ENCODE assay signal across 8 cellular contexts in the genomic region with DNA sequence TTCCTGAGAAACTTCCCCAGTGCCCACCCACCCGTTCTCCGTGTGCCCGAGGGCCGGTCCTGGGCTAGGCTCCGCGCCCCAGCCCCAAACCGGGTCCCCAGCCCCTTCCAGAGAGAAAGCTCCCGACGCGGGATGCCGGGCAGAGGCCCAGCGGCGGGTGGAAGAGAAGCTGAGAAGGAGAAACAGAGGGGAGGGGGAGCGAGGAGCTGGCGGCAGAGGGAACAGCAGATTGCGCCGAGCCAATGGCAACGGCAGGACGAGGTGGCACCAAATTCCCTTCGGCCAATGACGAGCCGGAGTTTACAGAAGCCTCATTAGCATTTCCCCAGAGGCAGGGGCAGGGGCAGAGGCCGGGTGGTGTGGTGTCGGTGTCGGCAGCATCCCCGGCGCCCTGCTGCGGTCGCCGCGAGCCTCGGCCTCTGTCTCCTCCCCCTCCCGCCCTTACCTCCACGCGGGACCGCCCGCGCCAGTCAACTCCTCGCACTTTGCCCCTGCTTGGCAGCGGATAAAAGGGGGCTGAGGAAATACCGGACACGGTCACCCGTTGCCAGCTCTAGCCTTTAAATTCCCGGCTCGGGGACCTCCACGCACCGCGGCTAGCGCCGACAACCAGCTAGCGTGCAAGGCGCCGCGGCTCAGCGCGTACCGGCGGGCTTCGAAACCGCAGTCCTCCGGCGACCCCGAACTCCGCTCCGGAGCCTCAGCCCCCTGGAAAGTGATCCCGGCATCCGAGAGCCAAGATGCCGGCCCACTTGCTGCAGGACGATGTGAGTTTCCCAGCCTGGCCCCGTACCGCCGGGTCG. TPM values are rescaled to one million over a fixed set of nuclear protein-coding genes. Genes with fewer than 3 reads are reported as not detected.
DNase-seq lines count a peak whose midpoint lies in the region; ATAC-seq, FAIRE-seq and TF ChIP-seq lines count a peak whose summit lies in the region.

A gene (plus strand): TSS at position 469 of the 803 bp plus-strand sequence. CDS start 272 bp downstream, at position 741.

- peaks cover 4% of the 10 kb centered on the region for H3K27me3 Mint-ChIP-seq in activated T-helper 17 cell treated with anti-CD3 and anti-CD28 coated beads, Interleukin-2, amount 50 U/mL, for 72 hours
- H3K27me3 Mint-ChIP-seq in natural killer cell (ENCODE audit: low read depth in 2 of 2): no peaks in the 10 kb centered on the region

- peaks cover 37% of the 10 kb centered on the region for H3K4me1 Mint-ChIP-seq in activated T-helper 17 cell treated with anti-CD3 and anti-CD28 coated beads, Interleukin-2, amount 50 U/mL, for 72 hours
- peaks cover 25 to 45% of the 10 kb centered on the region in 2 donors for H3K4me1 Mint-ChIP-seq in natural killer cell

- H3K9me3 Mint-ChIP-seq in activated T-helper 17 cell treated with anti-CD3 and anti-CD28 coated beads, Interleukin-2, amount 50 U/mL, for 72 hours: no peaks in the 10 kb centered on the region
- H3K9me3 Mint-ChIP-seq in natural killer cell: no peaks in the 10 kb centered on the region

- peak; percentile 94 for DNase-seq in EH (ENCODE audit: low read depth)
- peak; percentile 86 for DNase-seq in H54 (ENCODE audit: insufficient read length, low spot score)
- DNase-seq in LoVo (ENCODE audit: low spot score): peak; percentile 74
- peak; percentile 97 for DNase-seq in RWPE1 (ENCODE audit: low spot score)
- DNase-seq in fibroblast of peridontal ligament (ENCODE audit: extremely low read depth): peak; percentile 89
- peak; percentile 76 for DNase-seq in natural killer cell
- DNase-seq in stimulated activated naive CD4-positive, alpha-beta T cell (lab: John Stamatoyannopoulos, UW): peak; percentile 43 to 72 (median 51)

- peaks cover 70% of the 10 kb centered on the region for H3K36me3 Mint-ChIP-seq in activated T-helper 17 cell treated with anti-CD3 and anti-CD28 coated beads, Interleukin-2, amount 50 U/mL, for 72 hours (ENCODE audit: low read depth)
- no peaks in the 10 kb centered on the region for H3K36me3 Mint-ChIP-seq in natural killer cell

- peak within 1 kb of the TSS; percentile 95 for H3K27ac Mint-ChIP-seq in activated T-helper 17 cell treated with anti-CD3 and anti-CD28 coated beads, Interleukin-2, amount 50 U/mL, for 72 hours
- H3K27ac Mint-ChIP-seq in natural killer cell: peak within 1 kb of the TSS; percentile 48 to 68

- peak; percentile 92 for ATAC-seq in activated T-helper 17 cell treated with anti-CD3 and anti-CD28 coated beads, Interleukin-2, amount 50 U/mL, for 72 hours (replicated peaks)
- peak; percentile 90 to 91 (median 90) for ATAC-seq in natural killer cell

- CTCF ChIA-PET in RWPE1 (lab: Yijun Ruan, JAX): interaction anchor here (0.6 to 4.9 kb wide), 3 partner anchors 27 to 87 kb away, joined by 3 to 24 read pairs (median 3); no protein-coding TSS in a partner anchor

- H3K27ac ChIP-seq in RWPE1: peak within 1 kb of the TSS; percentile 92

- peak; percentile 33 for FAIRE-seq in H54 (lab: Jason Lieb, UNC)

- no peak for TF ChIP-seq CTCF in RWPE1 (conservative IDR thresholded peaks at IDR 0.05; ENCODE audit: low read depth)
- no peak for TF ChIP-seq CTCF in natural killer cell (IDR thresholded peaks at IDR 0.05)

- H3K4me3 Mint-ChIP-seq in activated T-helper 17 cell treated with anti-CD3 and anti-CD28 coated beads, Interleukin-2, amount 50 U/mL, for 72 hours: peak within 1 kb of the TSS; percentile 99
- H3K4me3 Mint-ChIP-seq in natural killer cell: peak within 1 kb of the TSS; percentile 82

- intact Hi-C loops in natural killer cell (cut with micrococcal nuclease): loop anchor here (1.0 kb wide), 1 partner anchor 24 kb away; no protein-coding TSS in a partner anchor

- peak; percentile 79 for TF ChIP-seq POLR2A in H54 (IDR thresholded peaks at IDR 0.05; ENCODE audit: low read depth, low read length)

- POLR2A ChIA-PET in RWPE1 (lab: Yijun Ruan, JAX; ENCODE audit: low non-redundant PET): interaction anchor here (1.0 to 4.7 kb wide), 4 partner anchors 18 to 167 kb away, joined by 3 to 54 read pairs (median 6); no protein-coding TSS in a partner anchor

RNA-seq across cellular contexts. Expression of the gene that starts here (rescaled TPM):
- total RNA-seq in activated T-helper 17 cell treated with anti-CD3 and anti-CD28 coated beads, Interleukin-2, amount 50 U/mL, for 72 hours: 100 to 1,000 TPM in 1 of 2 donors, 10 to 100 TPM in 1; 99.1 to 160 TPM
- 10 to 100 TPM in 1 of 3 donors, 1 to 10 TPM in 2; 3.5 to 10.1 (median 3.8) TPM for total RNA-seq in natural killer cell

Comparison
In these comparisons a context has a peak if more than half of its experiments do, and no peak if none do; other contexts are left out.
1. Peak in every context shown above with its lines: DNase-seq, ATAC-seq and H3K27ac ChIP-seq.
2. RNA of the gene that starts here (total RNA-seq): 99.1 to 160 TPM in activated T-helper 17 cell treated with anti-CD3 and anti-CD28 coated beads, Interleukin-2, amount 50 U/mL, for 72 hours; 3.5 to 10.1 TPM in natural killer cell; every median in the first group is over 4 times any median in the second.